In the genomic region with DNA sequence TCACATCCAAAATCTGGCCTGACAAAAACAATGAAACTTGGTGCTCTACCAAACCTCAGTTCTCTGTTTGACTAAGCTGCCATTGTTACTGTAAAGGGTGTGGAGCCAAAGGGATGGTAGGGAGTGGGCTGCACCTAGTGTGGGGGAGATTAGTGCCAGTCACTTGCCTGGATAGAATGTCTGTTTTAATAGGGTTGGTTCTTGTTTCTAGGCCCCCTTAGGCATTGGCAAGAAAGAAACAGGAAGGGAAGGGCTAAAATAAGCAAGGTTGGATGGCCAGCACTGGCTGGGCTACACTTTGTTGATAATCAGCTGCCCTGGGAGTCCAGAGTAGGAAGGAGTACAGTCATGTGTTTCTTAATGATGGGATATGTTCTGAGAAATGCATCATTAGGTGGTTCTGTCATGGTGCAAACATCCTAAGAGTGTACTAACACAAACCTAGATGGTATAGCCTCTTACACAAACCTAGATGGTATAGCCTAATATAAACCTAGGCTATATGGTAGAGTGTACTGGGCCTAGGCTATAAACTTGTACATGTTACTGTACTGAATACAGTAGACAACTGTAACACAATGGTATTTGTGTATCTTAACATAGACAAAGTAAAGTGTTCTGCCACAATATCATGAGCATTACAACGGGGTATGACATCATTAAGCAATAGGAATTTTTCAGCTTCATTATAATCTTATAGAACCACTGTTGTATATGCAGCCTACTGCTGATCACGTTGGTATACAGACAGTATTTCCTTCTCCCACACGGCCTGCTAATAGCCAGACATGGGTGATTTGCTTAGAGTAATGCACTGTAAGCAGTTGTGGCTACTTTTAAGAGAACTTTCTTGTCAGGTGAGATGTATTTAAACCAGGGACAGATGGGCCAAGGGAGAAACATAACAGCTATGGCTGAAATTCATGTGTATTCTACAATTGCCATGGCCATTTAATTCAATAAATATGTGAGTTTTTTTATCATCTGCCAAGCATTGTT, we compare ENCODE assay signal across 11 cellular contexts. TPM values are rescaled to one million over a fixed set of nuclear protein-coding genes. Genes with fewer than 3 reads are reported as not detected.
DNase-seq lines count a peak whose midpoint lies in the region; ATAC-seq lines count a peak whose summit lies in the region.
"Had no signal": no experiment of that assay in that cellular context is flagged by ENCODE, and none has a peak within 500 bp of the region (broad histone marks: within the 10 kb centered on the region; RNA-seq: fewer than 3 reads in every experiment).

No MANE protein-coding gene starts in this region.

- no peak overlapping the region for H3K4me3 Mint-ChIP-seq in activated T-helper 1 cell treated with anti-CD3 and anti-CD28 coated beads, Interleukin-12 subunit alpha, Interleukin-12 subunit beta, Interleukin-2, Interleukin-4 antibody, amounts not matched to agents 30 ng/mL and 10 ng/mL and 1 ng/mL, durations not matched to agents 14 hours and 24 hours and 36 hours
- H3K4me3 Mint-ChIP-seq in naive B cell, result no peak overlapping the region

- intact Hi-C loops in activated T-helper 1 cell treated with anti-CD3 and anti-CD28 coated beads, Interleukin-12 subunit alpha, Interleukin-12 subunit beta, Interleukin-2, Interleukin-4 antibody, amounts not matched to agents 30 ng/mL and 10 ng/mL and 1 ng/mL, durations not matched to agents 14 hours and 24 hours and 36 hours (cut with micrococcal nuclease), result loop anchor here (1.0 kb wide), 1 partner anchor 15 kb away; no protein-coding TSS in a partner anchor

- ATAC-seq in GM18858 (IDR thresholded peaks at IDR 0.05; ENCODE audit: unreplicated experiment) (peak; percentile 76), HG02571 (IDR thresholded peaks at IDR 0.05; ENCODE audit: unreplicated experiment) (peak; percentile 50), naive B cell (ENCODE audit: low read depth in 2 of 2) (no peak), HG03520 (IDR thresholded peaks at IDR 0.05; ENCODE audit: unreplicated experiment) (no peak)

- no peaks in the 10 kb centered on the region for H3K9me3 Mint-ChIP-seq in activated T-helper 1 cell treated with anti-CD3 and anti-CD28 coated beads, Interleukin-12 subunit alpha, Interleukin-12 subunit beta, Interleukin-2, Interleukin-4 antibody, amounts not matched to agents 30 ng/mL and 10 ng/mL and 1 ng/mL, durations not matched to agents 14 hours and 24 hours and 36 hours
- no peaks in the 10 kb centered on the region for H3K9me3 Mint-ChIP-seq in naive B cell

- peaks cover 21% of the 10 kb centered on the region for H3K36me3 Mint-ChIP-seq in activated T-helper 1 cell treated with anti-CD3 and anti-CD28 coated beads, Interleukin-12 subunit alpha, Interleukin-12 subunit beta, Interleukin-2, Interleukin-4 antibody, amounts not matched to agents 30 ng/mL and 10 ng/mL and 1 ng/mL, durations not matched to agents 14 hours and 24 hours and 36 hours (ENCODE audit: low read depth)
- H3K36me3 Mint-ChIP-seq in naive B cell, result peaks cover 0 to 4% of the 10 kb centered on the region in 2 donors

- DNase-seq in activated T-helper 1 cell treated with anti-CD3 and anti-CD28 coated beads, Interleukin-12 subunit alpha, Interleukin-12 subunit beta, Interleukin-2, Interleukin-4 antibody, amounts not matched to agents 30 ng/mL and 10 ng/mL and 1 ng/mL, durations not matched to agents 14 hours and 24 hours and 36 hours (ENCODE audit: low spot score), result no peak
- DNase-seq in naive B cell (no peak), NCI-H526 treated with DMSO at 0.1 percent for 48 hours (lab: John Stamatoyannopoulos, UW) (no peak), NCI-H2171 (lab: John Stamatoyannopoulos, UW) (no peak), NCI-H1694 (lab: John Stamatoyannopoulos, UW) (no peak)
- DNase-seq: anterior cingulate cortex, head of caudate nucleus, NCI-H1092 had no signal

- peak overlapping the region; percentile 49 for H3K27ac Mint-ChIP-seq in activated T-helper 1 cell treated with anti-CD3 and anti-CD28 coated beads, Interleukin-12 subunit alpha, Interleukin-12 subunit beta, Interleukin-2, Interleukin-4 antibody, amounts not matched to agents 30 ng/mL and 10 ng/mL and 1 ng/mL, durations not matched to agents 14 hours and 24 hours and 36 hours
- peak overlapping the region in 5 of 6 donors; percentile 2 to 76 (median 24) for H3K27ac Mint-ChIP-seq in naive B cell

- H3K4me1 Mint-ChIP-seq in activated T-helper 1 cell treated with anti-CD3 and anti-CD28 coated beads, Interleukin-12 subunit alpha, Interleukin-12 subunit beta, Interleukin-2, Interleukin-4 antibody, amounts not matched to agents 30 ng/mL and 10 ng/mL and 1 ng/mL, durations not matched to agents 14 hours and 24 hours and 36 hours (ENCODE audit: low read depth), result peaks cover 34% of the 10 kb centered on the region
- H3K4me1 Mint-ChIP-seq in naive B cell, result peaks cover 10 to 22% (median 21%) of the 10 kb centered on the region in 3 donors

- no peaks in the 10 kb centered on the region for H3K27me3 Mint-ChIP-seq in activated T-helper 1 cell treated with anti-CD3 and anti-CD28 coated beads, Interleukin-12 subunit alpha, Interleukin-12 subunit beta, Interleukin-2, Interleukin-4 antibody, amounts not matched to agents 30 ng/mL and 10 ng/mL and 1 ng/mL, durations not matched to agents 14 hours and 24 hours and 36 hours (ENCODE audit: insufficient read depth)
- H3K27me3 Mint-ChIP-seq in naive B cell, result no peaks in the 10 kb centered on the region

RNA-seq across cellular contexts. Expression of gene BBIP1, which starts 15.4 kb away (rescaled TPM):
- total RNA-seq in activated T-helper 1 cell treated with anti-CD3 and anti-CD28 coated beads, Interleukin-12 subunit alpha, Interleukin-12 subunit beta, Interleukin-2, Interleukin-4 antibody, amounts not matched to agents 30 ng/mL and 10 ng/mL and 1 ng/mL, durations not matched to agents 14 hours and 24 hours and 36 hours, result 31.0 and 36.3 TPM in 2 replicates
- polyA plus RNA-seq in naive B cell (ENCODE audit: low read depth in 6 of 6), result 10 to 100 TPM; 10.6 to 22.4 (median 18.2) TPM

RNA-seq across cellular contexts. Expression of gene SHOC2, which starts 15.8 kb away (rescaled TPM):
- total RNA-seq in activated T-helper 1 cell treated with anti-CD3 and anti-CD28 coated beads, Interleukin-12 subunit alpha, Interleukin-12 subunit beta, Interleukin-2, Interleukin-4 antibody, amounts not matched to agents 30 ng/mL and 10 ng/mL and 1 ng/mL, durations not matched to agents 14 hours and 24 hours and 36 hours, result 44.2 and 50.7 TPM in 2 replicates
- polyA plus RNA-seq in naive B cell (ENCODE audit: low read depth in 6 of 6), result 100 to 1,000 TPM in 5 of 6 donors, 10 to 100 TPM in 1; 92.5 to 139 (median 123) TPM

RNA-seq across cellular contexts. Expression of gene PDCD4, which starts 31.9 kb away (rescaled TPM):
- 46.1 and 51.8 TPM in 2 replicates for total RNA-seq in activated T-helper 1 cell treated with anti-CD3 and anti-CD28 coated beads, Interleukin-12 subunit alpha, Interleukin-12 subunit beta, Interleukin-2, Interleukin-4 antibody, amounts not matched to agents 30 ng/mL and 10 ng/mL and 1 ng/mL, durations not matched to agents 14 hours and 24 hours and 36 hours
- 100 to 1,000 TPM; 197 to 439 (median 323) TPM for polyA plus RNA-seq in naive B cell (ENCODE audit: low read depth in 6 of 6)

Comparison
In these comparisons a context has a peak if more than half of its experiments do, and no peak if none do; other contexts are left out.
1. ATAC-seq: peak in GM18858 (single experiment) and HG02571 (single experiment); none in naive B cell (0 of 2) and HG03520 (single experiment).